ENCODE assay signal across 8 cellular contexts in the genomic region with DNA sequence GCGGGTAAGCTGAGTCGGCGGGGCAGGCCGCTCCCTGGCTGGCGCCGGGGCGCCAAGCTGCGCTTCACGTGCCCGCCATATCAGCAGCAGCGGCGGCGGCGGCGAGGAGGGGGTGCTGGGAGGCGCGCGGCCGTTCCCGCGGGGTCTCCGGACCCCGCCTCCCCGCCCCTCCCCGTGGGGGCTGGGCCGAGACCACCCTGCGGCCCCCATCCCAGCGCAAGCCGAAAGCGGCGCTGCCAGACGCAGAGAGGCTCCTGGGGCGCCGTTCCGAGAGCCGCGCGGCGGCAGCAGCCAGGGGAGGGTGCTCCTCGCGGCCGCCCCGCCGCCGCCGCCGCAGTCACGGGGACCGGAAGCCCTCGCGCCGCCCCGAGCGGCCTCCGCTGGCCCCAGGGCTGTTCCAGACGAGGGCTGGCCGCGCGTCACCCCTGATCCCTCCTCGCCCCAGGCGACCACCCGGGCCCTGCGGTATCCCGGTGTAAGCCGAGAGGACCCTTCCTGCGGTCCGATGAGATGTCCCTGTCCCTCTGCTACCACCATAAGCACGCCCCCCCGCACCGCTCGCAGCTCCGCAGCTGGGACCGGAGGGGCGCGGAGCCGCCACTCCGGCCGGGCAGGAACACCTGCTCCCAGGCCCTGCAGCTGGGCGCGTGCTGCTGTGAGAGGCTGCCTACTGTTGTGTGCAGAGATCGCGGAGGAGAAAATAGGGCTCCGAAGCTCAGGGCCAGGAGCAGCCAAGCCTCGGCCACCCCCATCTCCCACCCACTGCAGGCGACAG. TPM values are rescaled to one million over a fixed set of nuclear protein-coding genes. Genes with fewer than 3 reads are reported as not detected.
DNase-seq lines count a peak whose midpoint lies in the region; ATAC-seq and TF ChIP-seq lines count a peak whose summit lies in the region.

No MANE protein-coding gene starts in this region.

- DNase-seq in ACHN (peak; percentile 25), GM13976 (ENCODE audit: low spot score) (peak; percentile 61), KBM-7 (peak; percentile 54), hepatocyte (ENCODE audit: low spot score) (peak; percentile 74), sigmoid colon (no peak)
- DNase-seq in activated naive CD4-positive, alpha-beta T cell treated with anti-CD3 and anti-CD28 coated beads, Interleukin-2, amount 50 U/mL, for 16 hours: peak; percentile 27

- intact Hi-C loops in sigmoid colon (cut with DNase I): loop anchor here (5.0 to 10.0 kb wide), 2 partner anchors 348 to 370 kb away; no protein-coding TSS in a partner anchor

- no peak for TF ChIP-seq EP300 in sigmoid colon (IDR thresholded peaks at IDR 0.05)

- H3K4me2 ChIP-seq in hepatocyte: peak overlapping the region; percentile 96

- peak overlapping the region; percentile 93 for H3K27ac ChIP-seq in hepatocyte
- peak overlapping the region; percentile 90 to 98 (median 94) for H3K27ac ChIP-seq in sigmoid colon

- peaks cover 59% of the 10 kb centered on the region for H3K4me1 ChIP-seq in hepatocyte (ENCODE audit: insufficient read depth)
- peaks cover 0 to 71% (median 32%) of the 10 kb centered on the region in 4 donors for H3K4me1 ChIP-seq in sigmoid colon

- no peaks in the 10 kb centered on the region for H3K9me2 ChIP-seq in hepatocyte (replicated peaks; ENCODE audit: insufficient read depth)

- 6% methylated on average over 37 of the region's 85 CpGs for WGBS in hepatocyte (ENCODE audit: low lambda C conversion rate, missing lambda C conversion rate)
- 0% methylated on average over 85 of the region's 85 CpGs for WGBS in sigmoid colon, 2 donors

- no peaks in the 10 kb centered on the region for H3K9me3 ChIP-seq in hepatocyte (ENCODE audit: low read depth)
- H3K9me3 ChIP-seq in sigmoid colon: no peaks in the 10 kb centered on the region

- no peak overlapping the region for H2AFZ ChIP-seq in hepatocyte

- peaks cover 4% of the 10 kb centered on the region for H3K79me2 ChIP-seq in hepatocyte

- ATAC-seq in GM18870 (IDR thresholded peaks at IDR 0.05; ENCODE audit: unreplicated experiment) (no peak), HG02981 (IDR thresholded peaks at IDR 0.05; ENCODE audit: unreplicated experiment) (no peak)

- no peaks in the 10 kb centered on the region for H4K20me1 ChIP-seq in hepatocyte (ENCODE audit: insufficient read depth, poor library complexity, severe bottlenecking)

- TF ChIP-seq POLR2A in sigmoid colon (IDR thresholded peaks at IDR 0.05): no peak

- no peak for TF ChIP-seq CTCF in GM13976 (IDR thresholded peaks at IDR 0.05; ENCODE audit: borderline replicate concordance, control extremely low read depth, extremely low read depth, insufficient read depth, missing control alignments)
- no peak for TF ChIP-seq CTCF in hepatocyte (IDR thresholded peaks at IDR 0.05; ENCODE audit: poor library complexity)
- no peak for TF ChIP-seq CTCF in sigmoid colon (IDR thresholded peaks at IDR 0.05)

- H3K27me3 ChIP-seq in hepatocyte (peaks cover 37% of the 10 kb centered on the region), sigmoid colon (peaks cover 0 to 21% (median 0%) of the 10 kb centered on the region in 3 donors)

- H3K4me3 ChIP-seq in hepatocyte: peak overlapping the region; percentile 38
- peak overlapping the region; percentile 34 to 71 (median 51) for H3K4me3 ChIP-seq in sigmoid colon

- H3K36me3 ChIP-seq in hepatocyte (replicated peaks; ENCODE audit: insufficient read depth, low read depth): no peaks in the 10 kb centered on the region
- no peaks in the 10 kb centered on the region for H3K36me3 ChIP-seq in sigmoid colon

- in situ Hi-C loops in ACHN (cut with HindIII; ENCODE audit: low pct_ligation_motif_present, low pct_unique_long_range_greater_than_20kb, low sequenced_read_pairs) (no loop called here), GM13976 (cut with MboI; ENCODE audit: low sequenced_read_pairs, unreplicated experiment) (loop anchor here (10.0 kb wide), 1 partner anchor 60 kb away; no protein-coding TSS in a partner anchor), KBM-7 (cut with MboI; ENCODE audit: low pct_unique_long_range_greater_than_20kb, low sequenced_read_pairs) (no loop called here)

RNA-seq across cellular contexts. Expression of a gene that starts 7.4 kb away (rescaled TPM):
- total RNA-seq in hepatocyte (22.7 and 22.9 TPM in 2 replicates), sigmoid colon (10 to 100 TPM; 15.8 to 31.6 (median 23.0) TPM)
- polyA plus RNA-seq in hepatocyte (13.6 and 15.3 TPM in 2 replicates), sigmoid colon (10 to 100 TPM in 1 of 3 donors, 1 to 10 TPM in 2; 3.5 to 11.5 (median 3.6) TPM)
